In genomic region chr10:89416465-89416864, GRCh38 we compare ENCODE assay signal across 1 cellular context.
TF ChIP-seq lines count a peak whose summit lies in the region.

No MANE protein-coding gene starts in this region.

TF ChIP-seq in K562, 482 proteins besides CTCF, POLR2A, EP300 and RAD21:
- no peak for TF ChIP-seq RBM15 (IDR thresholded peaks at IDR 0.05; ENCODE audit: insufficient read depth, low read length)
- peak; percentile 21; the same call in 1 of the 2 replicates for TF ChIP-seq CEBPB (tag; IDR thresholded peaks at IDR 0.05)
